Comparison of ENCODE assay signal across 11 cellular contexts in genomic region chr16:17417740-17418139, GRCh38. TPM values are rescaled to one million over a fixed set of nuclear protein-coding genes. Genes with fewer than 3 reads are reported as not detected.
DNase-seq lines count a peak whose midpoint lies in the region; ATAC-seq lines count a peak whose summit lies in the region.
"Had no signal": no experiment of that assay in that cellular context is flagged by ENCODE, and none has a peak within 500 bp of the region (broad histone marks: within the 10 kb centered on the region; RNA-seq: fewer than 3 reads in every experiment).

No MANE protein-coding gene starts in this region.

- H3K9ac ChIP-seq in BLaER1 (peak overlapping the region; percentile 66; the same call in 1 of the 2 replicates), GM23248 (no peak overlapping the region)

- H3K9me2 ChIP-seq in GM23248 (ENCODE audit: insufficient read depth) = no peaks in the 10 kb centered on the region

- POLR2A ChIA-PET in naive thymus-derived CD8-positive, alpha-beta T cell (lab: Charles Lee) = interaction anchor here (1.2 to 3.2 kb wide), 4 partner anchors 16 to 52 kb away, joined by 3 to 34 read pairs (median 6); no protein-coding TSS in a partner anchor

- no peak overlapping the region for H3K4me3 ChIP-seq in BLaER1
- H3K4me3 ChIP-seq in GM23248 = no peak overlapping the region
- H3K4me3 ChIP-seq: psoas muscle had no signal

- H4K20me1 ChIP-seq in BLaER1 (peaks cover 49% of the 10 kb centered on the region), GM23248 (ENCODE audit: insufficient read depth) (no peaks in the 10 kb centered on the region)

- H3K27ac Mint-ChIP-seq in activated naive CD4-positive, alpha-beta T cell treated with anti-CD3 and anti-CD28 coated beads, Interleukin-2, amount 50 U/mL, for 72 hours = peak overlapping the region; percentile 88 to 91
- H3K27ac Mint-ChIP-seq in naive thymus-derived CD8-positive, alpha-beta T cell = peak overlapping the region in 8 of 10 donors; percentile 1 to 96 (median 82)

- H3K4me1 ChIP-seq in BLaER1 = peaks cover 62% of the 10 kb centered on the region
- peaks cover 14% of the 10 kb centered on the region for H3K4me1 ChIP-seq in GM23248 (ENCODE audit: insufficient read depth)
- H3K4me1 ChIP-seq: psoas muscle had no signal

- H3K9me3 ChIP-seq in BLaER1 = peaks cover 16% of the 10 kb centered on the region
- no peaks in the 10 kb centered on the region for H3K9me3 ChIP-seq in GM23248 (ENCODE audit: low read depth)
- H3K9me3 ChIP-seq: psoas muscle had no signal

- peaks cover 17 to 59% (median 40%) of the 10 kb centered on the region in 4 donors for H3K4me1 Mint-ChIP-seq in naive thymus-derived CD8-positive, alpha-beta T cell

- H3K36me3 Mint-ChIP-seq in activated naive CD4-positive, alpha-beta T cell treated with anti-CD3 and anti-CD28 coated beads, Interleukin-2, amount 50 U/mL, for 72 hours = peaks cover 4 to 26% of the 10 kb centered on the region in 2 donors
- H3K36me3 Mint-ChIP-seq in naive thymus-derived CD8-positive, alpha-beta T cell = peaks cover 0 to 2% (median 0%) of the 10 kb centered on the region in 3 donors

- DNase-seq in GM23248 = no peak
- no peak for DNase-seq in activated naive CD4-positive, alpha-beta T cell treated with anti-CD3 and anti-CD28 coated beads, Interleukin-2, amount 50 U/mL, for 72 hours (ENCODE audit: low spot score in 2 of 2)
- no peak for DNase-seq in naive thymus-derived CD8-positive, alpha-beta T cell
- DNase-seq in NCI-H2196 treated with DMSO at 0.1 percent for 48 hours (lab: John Stamatoyannopoulos, UW; ENCODE audit: unreplicated experiment) = no peak
- DNase-seq in NCI-H1436 treated with DMSO at 0.1 percent for 48 hours (lab: John Stamatoyannopoulos, UW) = no peak
- DNase-seq in T-helper 9 cell = no peak
- DNase-seq: NCI-H1436, NCI-H524, psoas muscle had no signal

- peaks cover 100% of the 10 kb centered on the region for H3K79me2 ChIP-seq in GM23248 (ENCODE audit: insufficient read depth)

- H3K27me3 ChIP-seq in BLaER1 (no peaks in the 10 kb centered on the region), GM23248 (replicated peaks; ENCODE audit: insufficient read depth) (no peaks in the 10 kb centered on the region)

- H3K36me3 ChIP-seq in BLaER1 = peaks cover 47% of the 10 kb centered on the region
- H3K36me3 ChIP-seq in GM23248 (ENCODE audit: low read depth) = no peaks in the 10 kb centered on the region

- H3K27ac ChIP-seq in BLaER1 = peak overlapping the region; percentile 84
- peak overlapping the region; percentile 48; the same call in 1 of the 2 replicates for H3K27ac ChIP-seq in GM23248
- H3K27ac ChIP-seq: psoas muscle had no signal

- H3K9me3 Mint-ChIP-seq in activated naive CD4-positive, alpha-beta T cell treated with anti-CD3 and anti-CD28 coated beads, Interleukin-2, amount 50 U/mL, for 72 hours = peaks cover 5 to 12% of the 10 kb centered on the region in 2 donors
- H3K9me3 Mint-ChIP-seq in naive thymus-derived CD8-positive, alpha-beta T cell = no peaks in the 10 kb centered on the region

- H3K27me3 Mint-ChIP-seq in naive thymus-derived CD8-positive, alpha-beta T cell = no peaks in the 10 kb centered on the region

- in situ Hi-C loops in GM23248 (cut with MboI) = no loop called here

- peak overlapping the region in 5 of 10 donors; percentile 1 to 91 (median 79) for H3K4me3 Mint-ChIP-seq in naive thymus-derived CD8-positive, alpha-beta T cell

- H2AFZ ChIP-seq in GM23248 = no peak overlapping the region

- H3K4me2 ChIP-seq in BLaER1 = peak overlapping the region; percentile 89
- no peak overlapping the region for H3K4me2 ChIP-seq in GM23248 (ENCODE audit: unreplicated experiment)

- ATAC-seq in activated naive CD4-positive, alpha-beta T cell treated with anti-CD3 and anti-CD28 coated beads, Interleukin-2, amount 50 U/mL, for 72 hours = peak in 1 of 2 donors; percentile 45
- ATAC-seq in naive thymus-derived CD8-positive, alpha-beta T cell = no peak
- ATAC-seq in HG03039 (IDR thresholded peaks at IDR 0.05; ENCODE audit: unreplicated experiment) = no peak
- ATAC-seq: psoas muscle had no signal

- WGBS in GM23248 (ENCODE audit: low coverage in 1 of 2, low lambda C conversion rate in 2 of 2, missing lambda C conversion rate in 2 of 2), 2 experiments = 68 to 81% methylated on average over 2 of the region's 2 CpGs

- H3F3A ChIP-seq in GM23248 (ENCODE audit: insufficient read depth) = peaks cover 11% of the 10 kb centered on the region; the same call in 1 of the 2 replicates

RNA-seq across cellular contexts. Expression of gene XYLT1, which starts 53.0 kb away (rescaled TPM):
- 26.3 and 26.8 TPM in 2 replicates for total RNA-seq in GM23248 (2014; rRNA removed; shearing (Covaris generic))
- 4.1 and 4.5 TPM in 2 replicates for polyA plus RNA-seq in GM23248 (2016; fragmentation: Nextera tagmentation; extraction: Ambion mirVana)
- total RNA-seq in activated naive CD4-positive, alpha-beta T cell treated with anti-CD3 and anti-CD28 coated beads, Interleukin-2, amount 50 U/mL, for 72 hours = 10 to 100 TPM in 1 of 2 donors, 1 to 10 TPM in 1; 4.6 to 12.9 TPM
- total RNA-seq in naive thymus-derived CD8-positive, alpha-beta T cell = 10 to 100 TPM; 49.6 to 50.7 TPM
- 1 to 10 TPM in 1 of 3 donors, under 1 TPM in 2; 0.44 to 1.4 (median 0.73) TPM for polyA plus RNA-seq in naive thymus-derived CD8-positive, alpha-beta T cell
